Comparison of ENCODE assay signal across 8 cellular contexts in the genomic region with DNA sequence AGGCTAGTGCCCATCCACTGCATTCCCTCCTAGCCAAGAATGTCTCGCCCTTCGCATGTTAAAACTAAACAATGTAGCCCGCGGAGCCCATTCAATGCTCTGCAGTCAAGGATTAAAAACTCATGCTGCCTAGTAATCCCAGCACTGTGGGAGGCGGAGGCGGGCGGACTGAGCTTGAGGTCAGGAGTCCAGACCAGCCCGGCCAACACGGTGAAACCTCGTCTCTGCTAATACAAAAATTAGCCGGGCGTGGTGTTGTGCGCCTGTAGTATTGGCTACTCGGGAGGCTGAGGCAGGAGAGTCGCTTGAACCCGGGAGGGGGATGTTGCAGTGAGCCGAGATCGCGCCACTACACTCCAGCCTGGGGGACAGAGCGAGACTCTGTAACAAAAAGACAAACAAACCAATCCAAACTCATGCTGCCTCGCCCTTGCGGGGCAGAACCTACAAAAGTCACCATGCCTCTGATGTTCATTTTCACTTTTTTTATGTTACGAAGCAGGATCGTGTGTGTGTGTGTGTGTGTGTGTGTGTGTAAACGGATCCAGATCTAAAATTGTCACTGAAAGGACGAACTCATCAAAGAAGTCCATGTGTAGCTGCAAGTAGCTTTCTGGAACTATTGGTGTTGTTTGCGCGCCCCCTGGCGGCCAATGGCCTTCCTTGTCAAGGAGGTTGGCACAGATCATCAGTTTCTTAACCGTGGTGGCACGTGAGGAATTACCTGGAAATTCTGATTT. TPM values are rescaled to one million over a fixed set of nuclear protein-coding genes. Genes with fewer than 3 reads are reported as not detected.
A peak's percentile ranks its signal among the peaks of the same experiment; 100 is the strongest.
DNase-seq lines count a peak whose midpoint lies in the region; ATAC-seq and TF ChIP-seq lines count a peak whose summit lies in the region.

No MANE protein-coding gene starts in this region.

- intact Hi-C loops in head of caudate nucleus (cut with DNase I), result loop anchor here (5.0 to 10.0 kb wide), 5 partner anchors 51 to 568 kb away; partner anchors contain the start of gene ANP32A

- DNase-seq in GF-D8 (lab: John Stamatoyannopoulos, UW), result peak; percentile 41
- peak; percentile 57 for DNase-seq in NCI-H1092 treated with DMSO at 0.1 percent for 48 hours (lab: John Stamatoyannopoulos, UW)
- peak; percentile 82 for DNase-seq in SKM-1 treated with dmso at 0.1 percent for 144 hours (lab: John Stamatoyannopoulos, UW; ENCODE audit: unreplicated experiment)
- peak; percentile 79 to 92 for DNase-seq in activated naive CD4-positive, alpha-beta T cell treated with anti-CD3 and anti-CD28 coated beads, Interleukin-2, amount 50 U/mL, for 72 hours (ENCODE audit: low spot score in 2 of 2)
- DNase-seq in head of caudate nucleus, result peak; percentile 83 to 98 (median 94)
- peak; percentile 94 for DNase-seq in omental fat pad (ENCODE audit: low spot score)
- peak; percentile 98 for DNase-seq in superior temporal gyrus (ENCODE audit: extremely low spot score)

- H3K36me3 Mint-ChIP-seq in activated naive CD4-positive, alpha-beta T cell treated with anti-CD3 and anti-CD28 coated beads, Interleukin-2, amount 50 U/mL, for 72 hours, result no peaks in the 10 kb centered on the region

- H3K27ac Mint-ChIP-seq in activated naive CD4-positive, alpha-beta T cell treated with anti-CD3 and anti-CD28 coated beads, Interleukin-2, amount 50 U/mL, for 72 hours, result no peak overlapping the region

- H3K9me3 Mint-ChIP-seq in activated naive CD4-positive, alpha-beta T cell treated with anti-CD3 and anti-CD28 coated beads, Interleukin-2, amount 50 U/mL, for 72 hours, result no peaks in the 10 kb centered on the region

- TF ChIP-seq CTCF in omental fat pad (IDR thresholded peaks at IDR 0.05), result peak in 2 of 3 donors; percentile 43 to 61

- peak; percentile 78 to 82 for ATAC-seq in activated naive CD4-positive, alpha-beta T cell treated with anti-CD3 and anti-CD28 coated beads, Interleukin-2, amount 50 U/mL, for 72 hours
- ATAC-seq in omental fat pad (ENCODE audit: low FRiP score) (peak; percentile 76), HG02840 (IDR thresholded peaks at IDR 0.05; ENCODE audit: low FRiP score, unreplicated experiment) (no peak)

RNA-seq across cellular contexts. Expression of gene SPESP1, which starts 54.8 kb away (rescaled TPM):
- total RNA-seq in activated naive CD4-positive, alpha-beta T cell treated with anti-CD3 and anti-CD28 coated beads, Interleukin-2, amount 50 U/mL, for 72 hours, result 1 to 10 TPM; 1.1 to 1.6 TPM
- 1 to 10 TPM in 3 of 4 donors, under 1 TPM in 1; 0.93 to 4.1 (median 2.7) TPM for total RNA-seq in omental fat pad

RNA-seq across cellular contexts. Expression of gene ANP32A, which starts 54.9 kb away (rescaled TPM):
- total RNA-seq in activated naive CD4-positive, alpha-beta T cell treated with anti-CD3 and anti-CD28 coated beads, Interleukin-2, amount 50 U/mL, for 72 hours, result 100 to 1,000 TPM; 136 to 237 TPM
- total RNA-seq in omental fat pad, result 10 to 100 TPM; 35.5 to 60.4 (median 47.3) TPM

Comparison
In these comparisons a context has a peak if more than half of its experiments do, and no peak if none do; other contexts are left out.
1. DNase-seq: peak in every context shown above with its lines; median percentile 98 in superior temporal gyrus; 94 in head of caudate nucleus; 94 in omental fat pad; 86 in activated naive CD4-positive, alpha-beta T cell treated with anti-CD3 and anti-CD28 coated beads, Interleukin-2, amount 50 U/mL, for 72 hours; 82 in SKM-1 treated with dmso at 0.1 percent for 144 hours; 57 in NCI-H1092 treated with DMSO at 0.1 percent for 48 hours; 41 in GF-D8.